In genomic region chr21:38833122-38833521, GRCh38 we compare ENCODE assay signal across 1 cellular context.
TF ChIP-seq lines count a peak whose summit lies in the region.

No MANE protein-coding gene starts in this region.

TF ChIP-seq in GM23338, 12 proteins besides CTCF, POLR2A, EP300 and RAD21 (continued from another document):
- TF ChIP-seq ZNF462 (CRISPR knock-in tag; IDR thresholded peaks at IDR 0.05) (no peak), EZH2phosphoT487 (IDR thresholded peaks at IDR 0.05; ENCODE audit: unreplicated experiment) (no peak), ZNF331 (CRISPR knock-in tag; IDR thresholded peaks at IDR 0.05; ENCODE audit: low read depth) (no peak), JUNB (IDR thresholded peaks at IDR 0.05; ENCODE audit: unreplicated experiment) (no peak), REST (IDR thresholded peaks at IDR 0.05; ENCODE audit: unreplicated experiment) (no peak), NANOG (IDR thresholded peaks at IDR 0.05; ENCODE audit: borderline replicate concordance) (no peak), CREB1 (CRISPR knock-in tag; IDR thresholded peaks at IDR 0.05; ENCODE audit: low read depth) (no peak)
